ENCODE assay signal across 16 cellular contexts in genomic region chr2:105675841-105676240, GRCh38.
A peak's percentile ranks its signal among the peaks of the same experiment; 100 is the strongest.
DNase-seq lines count a peak whose midpoint lies in the region; ATAC-seq lines count a peak whose summit lies in the region.
"Had no signal": no experiment of that assay in that cellular context is flagged by ENCODE, and none has a peak within 500 bp of the region (broad histone marks: within the 10 kb centered on the region; RNA-seq: fewer than 3 reads in every experiment).

No MANE protein-coding gene starts in this region.

- ATAC-seq in activated naive CD8-positive, alpha-beta T cell treated with anti-CD3 and anti-CD28 coated beads, Interleukin-2, amount 50 U/mL, for 24 hours, result no peak
- ATAC-seq in sciatic nerve (peak; percentile 59), HG02852 (IDR thresholded peaks at IDR 0.05; ENCODE audit: unreplicated experiment) (no peak)

- intact Hi-C loops in sciatic nerve (cut with DNase I), result no loop called here

- H3K27me3 Mint-ChIP-seq in T-helper 1 cell treated with Interleukin-12 subunit alpha and Interleukin-12 subunit beta and Interleukin-4 antibody, amounts not matched to agents 30 μg/mL and 1 μg/mL, for 36 hours (ENCODE audit: low read depth), result no peaks in the 10 kb centered on the region
- no peaks in the 10 kb centered on the region for H3K27me3 Mint-ChIP-seq in activated naive CD8-positive, alpha-beta T cell treated with anti-CD3 and anti-CD28 coated beads, Interleukin-2, amount 50 U/mL, for 24 hours
- H3K27me3 Mint-ChIP-seq in activated naive CD8-positive, alpha-beta T cell treated with anti-CD3 and anti-CD28 coated beads for 36 hours, result no peaks in the 10 kb centered on the region

- no peaks in the 10 kb centered on the region for H3K9me3 Mint-ChIP-seq in T-helper 1 cell treated with Interleukin-12 subunit alpha and Interleukin-12 subunit beta and Interleukin-4 antibody, amounts not matched to agents 30 μg/mL and 1 μg/mL, for 36 hours
- no peaks in the 10 kb centered on the region for H3K9me3 Mint-ChIP-seq in activated naive CD8-positive, alpha-beta T cell treated with anti-CD3 and anti-CD28 coated beads, Interleukin-2, amount 50 U/mL, for 24 hours
- H3K9me3 Mint-ChIP-seq in activated naive CD8-positive, alpha-beta T cell treated with anti-CD3 and anti-CD28 coated beads for 36 hours, result no peaks in the 10 kb centered on the region

- H3K4me1 Mint-ChIP-seq in T-helper 1 cell treated with Interleukin-12 subunit alpha and Interleukin-12 subunit beta and Interleukin-4 antibody, amounts not matched to agents 30 μg/mL and 1 μg/mL, for 36 hours (ENCODE audit: low read depth), result peaks cover 13% of the 10 kb centered on the region
- H3K4me1 Mint-ChIP-seq in activated naive CD8-positive, alpha-beta T cell treated with anti-CD3 and anti-CD28 coated beads, Interleukin-2, amount 50 U/mL, for 24 hours, result peaks cover 25% of the 10 kb centered on the region
- H3K4me1 Mint-ChIP-seq in activated naive CD8-positive, alpha-beta T cell treated with anti-CD3 and anti-CD28 coated beads for 36 hours, result peaks cover 21% of the 10 kb centered on the region
- H3K4me1 Mint-ChIP-seq: CD14-positive monocyte had no signal

- no peaks in the 10 kb centered on the region for H3K36me3 Mint-ChIP-seq in T-helper 1 cell treated with Interleukin-12 subunit alpha and Interleukin-12 subunit beta and Interleukin-4 antibody, amounts not matched to agents 30 μg/mL and 1 μg/mL, for 36 hours (ENCODE audit: low read depth)
- no peaks in the 10 kb centered on the region for H3K36me3 Mint-ChIP-seq in activated naive CD8-positive, alpha-beta T cell treated with anti-CD3 and anti-CD28 coated beads, Interleukin-2, amount 50 U/mL, for 24 hours (ENCODE audit: low read depth)
- no peaks in the 10 kb centered on the region for H3K36me3 Mint-ChIP-seq in activated naive CD8-positive, alpha-beta T cell treated with anti-CD3 and anti-CD28 coated beads for 36 hours
- H3K36me3 Mint-ChIP-seq: CD14-positive monocyte had no signal

- peak overlapping the region; percentile 17 for H3K27ac Mint-ChIP-seq in T-helper 1 cell treated with Interleukin-12 subunit alpha and Interleukin-12 subunit beta and Interleukin-4 antibody, amounts not matched to agents 30 μg/mL and 1 μg/mL, for 36 hours
- peak overlapping the region; percentile 88 for H3K27ac Mint-ChIP-seq in activated naive CD8-positive, alpha-beta T cell treated with anti-CD3 and anti-CD28 coated beads, Interleukin-2, amount 50 U/mL, for 24 hours
- H3K27ac Mint-ChIP-seq in activated naive CD8-positive, alpha-beta T cell treated with anti-CD3 and anti-CD28 coated beads for 36 hours, result no peak overlapping the region
- H3K27ac Mint-ChIP-seq: CD14-positive monocyte had no signal

- DNase-seq in T-helper 1 cell (no peak), medulla oblongata (ENCODE audit: extremely low spot score) (peak; percentile 76), sciatic nerve (ENCODE audit: low spot score) (no peak), mesenteric fat pad (ENCODE audit: low spot score) (no peak)
- no peak for DNase-seq in activated naive CD8-positive, alpha-beta T cell treated with anti-CD3 and anti-CD28 coated beads, Interleukin-2, amount 50 U/mL, for 24 hours
- DNase-seq in activated naive CD8-positive, alpha-beta T cell treated with anti-CD3 and anti-CD28 coated beads for 36 hours, result no peak
- DNase-seq: AML-193, DMS 273 treated with DMSO at 0.1 percent for 48 hours, DND-41, MM.1S, NCI-H1092, NCI-H2081, NCI-H774 had no signal

- no peak overlapping the region for H3K4me3 Mint-ChIP-seq in T-helper 1 cell treated with Interleukin-12 subunit alpha and Interleukin-12 subunit beta and Interleukin-4 antibody, amounts not matched to agents 30 μg/mL and 1 μg/mL, for 36 hours
- H3K4me3 Mint-ChIP-seq in activated naive CD8-positive, alpha-beta T cell treated with anti-CD3 and anti-CD28 coated beads, Interleukin-2, amount 50 U/mL, for 24 hours, result no peak overlapping the region
- no peak overlapping the region for H3K4me3 Mint-ChIP-seq in activated naive CD8-positive, alpha-beta T cell treated with anti-CD3 and anti-CD28 coated beads for 36 hours
- H3K4me3 Mint-ChIP-seq: CD14-positive monocyte had no signal
